In genomic region chr11:67449116-67449844, GRCh38 we compare ENCODE assay signal across 16 cellular contexts. TPM values are rescaled to one million over a fixed set of nuclear protein-coding genes. Genes with fewer than 3 reads are reported as not detected.
DNase-seq lines count a peak whose midpoint lies in the region; ATAC-seq and TF ChIP-seq lines count a peak whose summit lies in the region.
"Had no signal": no experiment of that assay in that cellular context is flagged by ENCODE, and none has a peak within 500 bp of the region (broad histone marks: within the 10 kb centered on the region; RNA-seq: fewer than 3 reads in every experiment).

No MANE protein-coding gene starts in this region.

- in situ Hi-C loops in IMR-90 (cut with MboI; ENCODE audit: low sequenced_read_pairs) = no loop called here

- no peak overlapping the region for H3K9ac ChIP-seq in IMR-90 (ENCODE audit: low read depth, low read length)

- DNase-seq in NCI-H2107 treated with DMSO at 0.1 percent for 48 hours (lab: John Stamatoyannopoulos, UW; ENCODE audit: unreplicated experiment) (peak; percentile 33), NCI-H2107 (lab: John Stamatoyannopoulos, UW) (no peak), IMR-90 (no peak), T-cell (no peak), hepatocyte (ENCODE audit: low spot score) (no peak), NCI-H446 (lab: John Stamatoyannopoulos, UW) (no peak)
- DNase-seq in naive thymus-derived CD4-positive, alpha-beta T cell = no peak
- no peak for DNase-seq in activated CD8-positive, alpha-beta memory T cell treated with anti-CD3 and anti-CD28 coated beads for 24 hours
- DNase-seq: aorta; islet precursor cell; NCI-H2171 treated with DMSO at 0.1 percent for 48 hours; stimulated activated CD4-positive, alpha-beta T cell treated with anti-CD3 and anti-CD28 coated beads, Interleukin-12 subunit alpha, Interleukin-12 subunit beta, amount 100 ng/mL, for 4 hours; uterus had no signal

- CTCF ChIA-PET in IMR-90 (lab: Yijun Ruan, JAX) (no interaction called here), T-cell (lab: Charles Lee) (interaction anchor here in 1 of 2 donors (0.7 kb wide), 1 partner anchor 132 kb away, joined by 7 read pairs; no protein-coding TSS in a partner anchor)
- CTCF ChIA-PET in naive thymus-derived CD4-positive, alpha-beta T cell (lab: Charles Lee) = interaction anchor here (1.4 kb wide), 1 partner anchor 16 kb away, joined by 3 read pairs; no protein-coding TSS in a partner anchor

- no peaks in the 10 kb centered on the region for H3K36me3 Mint-ChIP-seq in T-cell
- no peaks in the 10 kb centered on the region for H3K36me3 Mint-ChIP-seq in naive thymus-derived CD4-positive, alpha-beta T cell

- H3K9me2 ChIP-seq in hepatocyte (replicated peaks; ENCODE audit: insufficient read depth) = no peaks in the 10 kb centered on the region

- H3K56ac ChIP-seq in IMR-90 (ENCODE audit: extremely low read depth, insufficient read depth, low read length) = no peak overlapping the region

- H4K91ac ChIP-seq in IMR-90 (ENCODE audit: insufficient read depth, low read depth, low read length) = no peak overlapping the region

- H2BK120ac ChIP-seq in IMR-90 (ENCODE audit: low read depth, low read length) = no peak overlapping the region

- H4K20me1 ChIP-seq in IMR-90 (ENCODE audit: insufficient read depth, low read length) (no peaks in the 10 kb centered on the region), hepatocyte (ENCODE audit: insufficient read depth, poor library complexity, severe bottlenecking) (no peaks in the 10 kb centered on the region)

- no peak overlapping the region for H2BK15ac ChIP-seq in IMR-90 (ENCODE audit: low read depth, low read length)

- H3K4me3 Mint-ChIP-seq in T-cell = peak overlapping the region in 1 of 3 donors; percentile 43
- peak overlapping the region in 8 of 10 donors; percentile 12 to 65 (median 28) for H3K4me3 Mint-ChIP-seq in naive thymus-derived CD4-positive, alpha-beta T cell

- H3K27me3 ChIP-seq in IMR-90 (ENCODE audit: control insufficient read depth, insufficient read depth, low read length) (peaks cover 4% of the 10 kb centered on the region; the same call in 1 of the 2 replicates), hepatocyte (no peaks in the 10 kb centered on the region)
- no peaks in the 10 kb centered on the region for H3K27me3 ChIP-seq in naive thymus-derived CD4-positive, alpha-beta T cell (ENCODE audit: control insufficient read depth in 2 of 2, insufficient read depth in 2 of 2, low read length in 2 of 2)
- H3K27me3 ChIP-seq: uterus had no signal

- H3K79me1 ChIP-seq in IMR-90 (ENCODE audit: low read depth in 1 of 2, low read length in 2 of 2) = no peaks in the 10 kb centered on the region

- H3K79me2 ChIP-seq in hepatocyte = peaks cover 5% of the 10 kb centered on the region

- no peak for TF ChIP-seq POLR2A in IMR-90 (IDR thresholded peaks at IDR 0.05; ENCODE audit: low read depth, low read length)

- intact Hi-C loops in IMR-90 (cut with micrococcal nuclease) = no loop called here
- intact Hi-C loops in naive thymus-derived CD4-positive, alpha-beta T cell (cut with micrococcal nuclease) = no loop called here

- dilution Hi-C loops in IMR-90 (cut with HindIII; ENCODE audit: low sequenced_read_pairs, unreplicated experiment) = no loop called here

- no peak overlapping the region for H3K4ac ChIP-seq in IMR-90 (ENCODE audit: low read depth, low read length)

- no TSS peak for BruUV-seq in IMR-90 (replicated peaks; lab: Mats Ljungman, UMichigan)

- H4K8ac ChIP-seq in IMR-90 (ENCODE audit: low read depth in 2 of 2, low read length in 2 of 2) = no peak overlapping the region

- no peak overlapping the region for H2AK5ac ChIP-seq in IMR-90 (ENCODE audit: low read depth, low read length)

- peaks cover under 1% of the 10 kb centered on the region; the same call in 1 of the 2 replicates for H3K4me1 ChIP-seq in IMR-90 (ENCODE audit: control insufficient read depth, insufficient read depth, low read length)
- peaks cover 33 to 52% of the 10 kb centered on the region in 2 donors for H3K4me1 ChIP-seq in naive thymus-derived CD4-positive, alpha-beta T cell (ENCODE audit: control insufficient read depth in 2 of 2, insufficient read depth in 2 of 2, low read length in 2 of 2)
- peaks cover 6% of the 10 kb centered on the region for H3K4me1 ChIP-seq in hepatocyte (ENCODE audit: insufficient read depth)
- H3K4me1 ChIP-seq: uterus had no signal

- no peaks in the 10 kb centered on the region for H3K9me3 Mint-ChIP-seq in T-cell
- no peaks in the 10 kb centered on the region for H3K9me3 Mint-ChIP-seq in naive thymus-derived CD4-positive, alpha-beta T cell

- H2BK20ac ChIP-seq in IMR-90 (ENCODE audit: low read depth, low read length) = no peak overlapping the region

- H3K9me1 ChIP-seq in IMR-90 (ENCODE audit: insufficient read depth, low read length) = no peaks in the 10 kb centered on the region

- H2BK5ac ChIP-seq in IMR-90 (ENCODE audit: low read depth, low read length, poor library complexity, severe bottlenecking) = no peak overlapping the region

- H3K27ac ChIP-seq in IMR-90 (ENCODE audit: insufficient read depth, low read length) (no peak overlapping the region), hepatocyte (no peak overlapping the region)
- no peak overlapping the region for H3K27ac ChIP-seq in naive thymus-derived CD4-positive, alpha-beta T cell (ENCODE audit: low read depth, low read length)
- H3K27ac ChIP-seq: uterus, VCaP had no signal

- H3K4me1 Mint-ChIP-seq in T-cell = peaks cover 59 to 62% (median 60%) of the 10 kb centered on the region in 3 donors
- H3K4me1 Mint-ChIP-seq in naive thymus-derived CD4-positive, alpha-beta T cell = peaks cover 41 to 72% (median 46%) of the 10 kb centered on the region in 7 donors

- H3K18ac ChIP-seq in IMR-90 (ENCODE audit: low read depth, low read length) = no peak overlapping the region

- POLR2A ChIA-PET in IMR-90 (lab: Charles Lee; ENCODE audit: unreplicated experiment) (interaction anchor here (0.6 kb wide), 1 partner anchor 20 kb away, joined by 3 read pairs; no protein-coding TSS in a partner anchor), T-cell (lab: Charles Lee) (interaction anchor here in 1 of 2 donors (0.6 kb wide), 1 partner anchor 28 kb away, joined by 5 read pairs; no protein-coding TSS in a partner anchor)
- POLR2A ChIA-PET in naive thymus-derived CD4-positive, alpha-beta T cell (lab: Charles Lee) = interaction anchor here (1.0 to 11.9 kb wide), 6 partner anchors 11 to 52 kb away, joined by 3 to 206 read pairs (median 10); partner anchors contain the start of genes AIP, CABP4, PTPRCAP and TMEM134

- WGBS in IMR-90 (ENCODE audit: extremely low coverage in 2 of 2, insufficient read length in 1 of 2), 2 experiments = 50% methylated on average over 1 of the region's 9 CpGs; no CpG with 5 or more reads in 1 of the 2 experiments
- WGBS in hepatocyte (ENCODE audit: low lambda C conversion rate, missing lambda C conversion rate) = 84% methylated on average over 9 of the region's 9 CpGs

- TF ChIP-seq RAD21 in IMR-90 (IDR thresholded peaks at IDR 0.05; ENCODE audit: low read length) = no peak

- no peak overlapping the region for H3K23ac ChIP-seq in IMR-90 (ENCODE audit: low read depth, low read length)

- TF ChIP-seq CTCF in IMR-90 (conservative IDR thresholded peaks at IDR 0.05; ENCODE audit: low read depth, low read length) = no peak
- no peak for TF ChIP-seq CTCF in hepatocyte (IDR thresholded peaks at IDR 0.05; ENCODE audit: poor library complexity)

- H3K27ac Mint-ChIP-seq in T-cell = peak overlapping the region; percentile 37 to 68
- H3K27ac Mint-ChIP-seq in naive thymus-derived CD4-positive, alpha-beta T cell = peak overlapping the region in 7 of 9 donors; percentile 4 to 91 (median 77)

- H2AK9ac ChIP-seq in IMR-90 (replicated peaks; ENCODE audit: low read depth, low read length, poor library complexity) = peak overlapping the region; percentile 50

- no peak overlapping the region for H4K5ac ChIP-seq in IMR-90 (ENCODE audit: low read depth, low read length)

- no peak for ATAC-seq in IMR-90 (ENCODE audit: low read depth)
- no peak for ATAC-seq in T-cell (replicated peaks in 1 of 4)
- no peak for ATAC-seq in naive thymus-derived CD4-positive, alpha-beta T cell

- H2AFZ ChIP-seq in IMR-90 (replicated peaks; ENCODE audit: low read length, poor library complexity) (no peak overlapping the region), hepatocyte (no peak overlapping the region)

- no peaks in the 10 kb centered on the region for H3K27me3 Mint-ChIP-seq in T-cell
- no peaks in the 10 kb centered on the region for H3K27me3 Mint-ChIP-seq in naive thymus-derived CD4-positive, alpha-beta T cell

- H3K36me3 ChIP-seq in IMR-90 (ENCODE audit: control insufficient read depth, insufficient read depth, low read length) (no peaks in the 10 kb centered on the region), hepatocyte (replicated peaks; ENCODE audit: insufficient read depth, low read depth) (no peaks in the 10 kb centered on the region)
- H3K36me3 ChIP-seq in naive thymus-derived CD4-positive, alpha-beta T cell (ENCODE audit: control insufficient read depth in 2 of 3, insufficient read depth in 3 of 3, low read length in 3 of 3) = no peaks in the 10 kb centered on the region
- H3K36me3 ChIP-seq: uterus had no signal

- H3K4me2 ChIP-seq in IMR-90 (ENCODE audit: low read depth, low read length) = no peak overlapping the region
- no peak overlapping the region for H3K4me2 ChIP-seq in hepatocyte

- H3K4me3 ChIP-seq in IMR-90 (ENCODE audit: insufficient read depth, low read depth, low read length) (no peak overlapping the region), hepatocyte (no peak overlapping the region)
- H3K4me3 ChIP-seq in naive thymus-derived CD4-positive, alpha-beta T cell (ENCODE audit: low read length) = no peak overlapping the region
- H3K4me3 ChIP-seq: uterus had no signal

- no peaks in the 10 kb centered on the region for H3K9me3 ChIP-seq in IMR-90 (ENCODE audit: control insufficient read depth, insufficient read depth, low read length)
- H3K9me3 ChIP-seq in naive thymus-derived CD4-positive, alpha-beta T cell (ENCODE audit: control insufficient read depth in 2 of 3, low read length in 3 of 3) = no peaks in the 10 kb centered on the region
- no peaks in the 10 kb centered on the region for H3K9me3 ChIP-seq in hepatocyte (ENCODE audit: low read depth)
- H3K9me3 ChIP-seq: uterus had no signal

- H3K14ac ChIP-seq in IMR-90 (replicated peaks; ENCODE audit: low read depth, low read length) = no peak overlapping the region

RNA-seq across cellular contexts. Expression of gene GPR152, which starts 3.2 kb away (rescaled TPM):
- total RNA-seq in IMR-90 (2012; rRNA removed) (not detected in 2 replicates), T-cell (under 1 TPM in 1 of 5 donors, not detected in 4; 0.19 TPM), hepatocyte (not detected in 2 replicates)
- polyA plus RNA-seq in IMR-90 (2012; rRNA removed) (not detected in 2 replicates), hepatocyte (not detected in 2 replicates)
- not detected in 2 replicates for polyA plus RNA-seq in IMR-90 (2012; cell fraction: cytosol; rRNA removed)
- not detected in 2 replicates for polyA plus RNA-seq in IMR-90 (2012; cell fraction: nucleus; rRNA removed; ENCODE audit: low replicate concordance)
- total RNA-seq in naive thymus-derived CD4-positive, alpha-beta T cell = not detected
- polyA plus RNA-seq in naive thymus-derived CD4-positive, alpha-beta T cell = 1 to 10 TPM; 1.4 to 1.5 TPM
- total RNA-seq: aorta, Daoy, RPMI7951, uterus had no signal
- polyA plus RNA-seq: aorta had no signal

RNA-seq across cellular contexts. Expression of gene CABP4, which starts 5.9 kb away (rescaled TPM):
- total RNA-seq in IMR-90 (2012; rRNA removed) (not detected in 2 replicates), T-cell (10 to 100 TPM in 2 of 5 donors, 1 to 10 TPM in 3; 3.5 to 16.0 (median 5.6) TPM), hepatocyte (not detected in 2 replicates)
- polyA plus RNA-seq in IMR-90 (2012; rRNA removed) (not detected in 2 replicates), hepatocyte (not detected in 2 replicates)
- polyA plus RNA-seq in IMR-90 (2012; cell fraction: cytosol; rRNA removed) = not detected in 2 replicates
- not detected in 2 replicates for polyA plus RNA-seq in IMR-90 (2012; cell fraction: nucleus; rRNA removed; ENCODE audit: low replicate concordance)
- 10 to 100 TPM in 2 of 5 experiments, 1 to 10 TPM in 3; 2.5 to 17.1 (median 3.4) TPM for total RNA-seq in naive thymus-derived CD4-positive, alpha-beta T cell
- polyA plus RNA-seq in naive thymus-derived CD4-positive, alpha-beta T cell = 1 to 10 TPM; 1.2 to 2.3 TPM
- total RNA-seq: RPMI7951 had no signal

RNA-seq across cellular contexts. Expression of gene CORO1B, which starts 6.0 kb away (rescaled TPM):
- total RNA-seq in IMR-90 (2012; rRNA removed) (76.4 and 79.4 TPM in 2 replicates), T-cell (10 to 100 TPM; 23.0 to 39.4 (median 30.4) TPM), hepatocyte (104 and 118 TPM in 2 replicates)
- polyA plus RNA-seq in IMR-90 (2012; rRNA removed) (138 and 151 TPM in 2 replicates), hepatocyte (150 and 152 TPM in 2 replicates)
- polyA plus RNA-seq in IMR-90 (2012; cell fraction: cytosol; rRNA removed) = 81.3 and 148 TPM in 2 replicates
- 81.7 and 240 TPM in 2 replicates for polyA plus RNA-seq in IMR-90 (2012; cell fraction: nucleus; rRNA removed; ENCODE audit: low replicate concordance)
- total RNA-seq in naive thymus-derived CD4-positive, alpha-beta T cell = 100 to 1,000 TPM in 1 of 5 experiments, 10 to 100 TPM in 4; 15.6 to 311 (median 28.5) TPM
- 10 to 100 TPM; 21.3 to 40.8 TPM for polyA plus RNA-seq in naive thymus-derived CD4-positive, alpha-beta T cell

RNA-seq across cellular contexts. Expression of gene PTPRCAP, which starts 11.8 kb away (rescaled TPM):
- total RNA-seq in IMR-90 (2012; rRNA removed) (not detected in 2 replicates), T-cell (100 to 1,000 TPM; 192 to 282 (median 256) TPM), hepatocyte (2.5 and 3.4 TPM in 2 replicates)
- polyA plus RNA-seq in IMR-90 (2012; rRNA removed) (0.14 and 0.24 TPM in 2 replicates), hepatocyte (1.0 and 1.3 TPM in 2 replicates)
- polyA plus RNA-seq in IMR-90 (2012; cell fraction: cytosol; rRNA removed) = 0.18 and 0.41 TPM in 2 replicates
- 2.5 and 7.4 TPM in 2 replicates for polyA plus RNA-seq in IMR-90 (2012; cell fraction: nucleus; rRNA removed; ENCODE audit: low replicate concordance)
- 100 to 1,000 TPM; 134 to 357 (median 194) TPM for total RNA-seq in naive thymus-derived CD4-positive, alpha-beta T cell
- polyA plus RNA-seq in naive thymus-derived CD4-positive, alpha-beta T cell = 100 to 1,000 TPM; 498 to 670 TPM
- total RNA-seq: RPMI7951 had no signal

RNA-seq across cellular contexts. Expression of gene TMEM134, which starts 19.8 kb away (rescaled TPM):
- 12.5 and 18.9 TPM in 2 replicates for total RNA-seq in IMR-90 (2012; rRNA removed)
- polyA plus RNA-seq in IMR-90 (2012; rRNA removed) = 55.0 and 64.4 TPM in 2 replicates
- polyA plus RNA-seq in IMR-90 (2012; cell fraction: cytosol; rRNA removed) = 167 and 255 TPM in 2 replicates
- polyA plus RNA-seq in IMR-90 (2012; cell fraction: nucleus; rRNA removed; ENCODE audit: low replicate concordance) = 119 and 287 TPM in 2 replicates
- 100 to 1,000 TPM in 3 of 5 donors, 10 to 100 TPM in 2; 59.9 to 113 (median 106) TPM for total RNA-seq in T-cell
- total RNA-seq in naive thymus-derived CD4-positive, alpha-beta T cell = 10 to 100 TPM; 52.4 to 94.6 (median 70.6) TPM
- 100 to 1,000 TPM; 131 to 143 TPM for polyA plus RNA-seq in naive thymus-derived CD4-positive, alpha-beta T cell
- 40.9 and 43.2 TPM in 2 replicates for total RNA-seq in hepatocyte
- 93.7 and 107 TPM in 2 replicates for polyA plus RNA-seq in hepatocyte
